Comparison of ENCODE assay signal across 13 cellular contexts in the genomic region with DNA sequence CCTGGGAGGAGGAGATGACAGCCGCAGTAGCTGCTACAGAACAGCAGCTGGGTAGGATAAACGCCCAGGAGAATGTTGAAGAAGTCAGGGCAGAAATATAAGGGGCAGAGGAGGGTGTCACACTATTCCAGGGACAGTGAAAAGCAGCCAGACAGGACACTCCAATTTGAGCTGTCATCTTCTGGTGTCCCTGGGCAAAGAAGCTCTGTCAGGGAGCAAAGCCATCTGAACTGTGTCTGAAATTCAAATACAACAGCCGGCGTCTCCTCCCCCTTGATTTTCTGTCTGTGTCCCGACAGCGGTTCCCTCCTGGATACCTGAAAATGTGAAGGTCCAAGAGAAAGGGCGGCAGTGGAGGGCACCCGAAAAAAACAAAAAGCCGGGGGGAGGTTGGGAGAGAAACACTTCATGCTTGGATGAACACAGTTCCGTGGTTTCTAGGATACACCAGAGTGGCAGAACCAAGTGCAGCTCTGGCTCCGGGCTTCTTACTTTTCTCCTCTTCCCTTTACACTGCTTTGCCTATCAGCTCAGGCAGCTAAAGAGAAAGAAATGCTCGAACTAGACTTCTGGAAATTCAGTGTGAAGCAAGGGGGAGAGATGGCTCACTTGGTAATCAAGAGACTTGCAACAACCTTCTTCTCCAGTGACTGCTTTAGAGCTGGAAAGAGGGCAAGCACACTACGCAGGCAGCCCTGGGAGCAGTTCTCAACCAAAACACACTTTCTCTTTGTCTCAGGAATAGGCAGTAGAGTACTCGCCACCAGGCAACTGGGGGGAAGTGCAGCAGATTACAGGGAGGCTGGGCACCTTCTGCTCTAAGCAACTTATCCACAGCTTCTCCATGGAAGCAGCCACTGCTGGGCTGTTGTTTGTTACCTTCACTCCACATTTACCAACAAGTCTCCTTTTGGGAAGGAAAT.
DNase-seq lines count a peak whose midpoint lies in the region; ATAC-seq and TF ChIP-seq lines count a peak whose summit lies in the region.
"Had no signal": no experiment of that assay in that cellular context is flagged by ENCODE, and none has a peak within 500 bp of the region (broad histone marks: within the 10 kb centered on the region; RNA-seq: fewer than 3 reads in every experiment).

No MANE protein-coding gene starts in this region.

- no peak for TF ChIP-seq CTCF in neural progenitor cell (IDR thresholded peaks at IDR 0.05)

- peaks cover 30% of the 10 kb centered on the region for H3K4me1 Mint-ChIP-seq in neural progenitor cell

- no peaks in the 10 kb centered on the region for H3K9me3 ChIP-seq in neural progenitor cell (ENCODE audit: low read depth)
- H3K9me3 ChIP-seq: heart left ventricle, transverse colon had no signal

- peaks cover 20% of the 10 kb centered on the region for H3F3A ChIP-seq in neural progenitor cell (ENCODE audit: low read depth)

- H3K36me3 ChIP-seq in neural progenitor cell: no peaks in the 10 kb centered on the region
- H3K36me3 ChIP-seq: heart left ventricle, transverse colon had no signal

- no peaks in the 10 kb centered on the region for H3K36me3 Mint-ChIP-seq in neural progenitor cell

- H3K4me1 ChIP-seq in neural progenitor cell: peaks cover 11% of the 10 kb centered on the region

- no peak overlapping the region for H3K27ac Mint-ChIP-seq in neural progenitor cell
- H3K27ac Mint-ChIP-seq: activated T-cell treated with anti-CD3 and anti-CD28 coated beads, Interleukin-2, amount 50 U/mL, for 72 hours had no signal

- no peaks in the 10 kb centered on the region for H3K79me2 ChIP-seq in neural progenitor cell (ENCODE audit: low read depth)

- H3K4me2 ChIP-seq in neural progenitor cell: peak overlapping the region; percentile 96

- no peak overlapping the region for H3K9ac ChIP-seq in neural progenitor cell

- H3K27me3 Mint-ChIP-seq in neural progenitor cell (ENCODE audit: insufficient read depth, low read depth): peaks cover 42% of the 10 kb centered on the region

- H3K4me3 Mint-ChIP-seq in neural progenitor cell: peak overlapping the region; percentile 83
- H3K4me3 Mint-ChIP-seq: activated T-cell treated with anti-CD3 and anti-CD28 coated beads, Interleukin-2, amount 50 U/mL, for 72 hours had no signal

- H3K27me3 ChIP-seq in neural progenitor cell: peaks cover 94% of the 10 kb centered on the region

- peaks cover 61% of the 10 kb centered on the region for H4K20me1 ChIP-seq in neural progenitor cell (ENCODE audit: low read depth)

- H3K9me3 Mint-ChIP-seq in neural progenitor cell: no peaks in the 10 kb centered on the region
- H3K9me3 Mint-ChIP-seq: activated T-cell treated with anti-CD3 and anti-CD28 coated beads, Interleukin-2, amount 50 U/mL, for 72 hours had no signal

- DNase-seq in DMS53 treated with DMSO at 0.1 percent for 48 hours (lab: John Stamatoyannopoulos, UW; ENCODE audit: unreplicated experiment): peak; percentile 44
- DNase-seq in NCI-H1694 (lab: John Stamatoyannopoulos, UW): peak; percentile 63
- DNase-seq in neural progenitor cell (ENCODE audit: low spot score): peak; percentile 40
- no peak for DNase-seq in UCSD-AML1 (lab: John Stamatoyannopoulos, UW; ENCODE audit: unreplicated experiment)
- no peak for DNase-seq in stimulated activated CD4-positive, alpha-beta T cell treated with anti-CD3 and anti-CD28 coated beads, Interleukin-15, amount 100 ng/mL, for 24 hours
- DNase-seq: activated T-cell treated with anti-CD3 and anti-CD28 coated beads, Interleukin-2, amount 50 U/mL, for 72 hours; EL; stimulated activated CD4-positive, alpha-beta T cell treated with anti-CD3 and anti-CD28 coated beads, Interleukin-2, amount 100 ng/mL, for 48 hours; transverse colon had no signal

- H2AFZ ChIP-seq in neural progenitor cell (replicated peaks): no peak overlapping the region

- H3K27ac ChIP-seq in neural progenitor cell: no peak overlapping the region
- H3K27ac ChIP-seq: heart left ventricle, transverse colon had no signal

- no peak overlapping the region for H3K4me3 ChIP-seq in neural progenitor cell
- H3K4me3 ChIP-seq: transverse colon had no signal

- peak; percentile 79 for ATAC-seq in SK-N-SH treated with all-trans-retinoic acid at 6 μM for 48 hours
- ATAC-seq in GM21737 (IDR thresholded peaks at IDR 0.05; ENCODE audit: unreplicated experiment): no peak
- no peak for ATAC-seq in GM21381 (IDR thresholded peaks at IDR 0.05; ENCODE audit: unreplicated experiment)
- ATAC-seq: activated T-cell treated with anti-CD3 and anti-CD28 coated beads, Interleukin-2, amount 50 U/mL, for 72 hours; heart left ventricle had no signal

TF ChIP-seq in SK-N-SH treated with all-trans-retinoic acid at 6 μM for 48 hours, 23 proteins besides CTCF, POLR2A, EP300 and RAD21:
- TF ChIP-seq OSR1 (CRISPR knock-in tag; IDR thresholded peaks at IDR 0.05): no peak
- TF ChIP-seq ARNTL (CRISPR knock-in tag; IDR thresholded peaks at IDR 0.05; ENCODE audit: borderline replicate concordance, low read depth): no peak
- TF ChIP-seq, protein P1, sequence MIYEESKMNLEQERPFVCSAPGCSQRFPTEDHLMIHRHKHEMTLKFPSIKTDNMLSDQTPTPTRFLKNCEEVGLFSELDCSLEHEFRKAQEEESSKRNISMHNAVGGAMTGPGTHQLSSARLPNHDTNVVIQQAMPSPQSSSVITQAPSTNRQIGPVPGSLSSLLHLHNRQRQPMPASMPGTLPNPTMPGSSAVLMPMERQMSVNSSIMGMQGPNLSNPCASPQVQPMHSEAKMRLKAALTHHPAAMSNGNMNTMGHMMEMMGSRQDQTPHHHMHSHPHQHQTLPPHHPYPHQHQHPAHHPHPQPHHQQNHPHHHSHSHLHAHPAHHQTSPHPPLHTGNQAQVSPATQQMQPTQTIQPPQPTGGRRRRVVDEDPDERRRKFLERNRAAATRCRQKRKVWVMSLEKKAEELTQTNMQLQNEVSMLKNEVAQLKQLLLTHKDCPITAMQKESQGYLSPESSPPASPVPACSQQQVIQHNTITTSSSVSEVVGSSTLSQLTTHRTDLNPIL (CRISPR knock-in tag; IDR thresholded peaks at IDR 0.05; ENCODE audit: low read depth): no peak
- TF ChIP-seq TCF4 (CRISPR knock-in tag; IDR thresholded peaks at IDR 0.05; ENCODE audit: borderline replicate concordance): no peak
- TF ChIP-seq PPARA (CRISPR knock-in tag; IDR thresholded peaks at IDR 0.05; ENCODE audit: borderline replicate concordance): no peak
- no peak for TF ChIP-seq ISL1 (CRISPR knock-in tag; IDR thresholded peaks at IDR 0.05)
- no peak for TF ChIP-seq ZNF565 (CRISPR knock-in tag; conservative IDR thresholded peaks at IDR 0.05; ENCODE audit: low read depth)
- TF ChIP-seq CSRNP3 (CRISPR knock-in tag; IDR thresholded peaks at IDR 0.05): no peak
- TF ChIP-seq ZNF8 (CRISPR knock-in tag; IDR thresholded peaks at IDR 0.05): no peak

Comparison
In these comparisons a context has a peak if more than half of its experiments do, and no peak if none do; other contexts are left out.
1. DNase-seq: peak in DMS53 treated with DMSO at 0.1 percent for 48 hours (single experiment), NCI-H1694 (single experiment) and neural progenitor cell (single experiment); none in UCSD-AML1 (single experiment) and stimulated activated CD4-positive, alpha-beta T cell treated with anti-CD3 and anti-CD28 coated beads, Interleukin-15, amount 100 ng/mL, for 24 hours (single experiment).